Comparison of ENCODE assay signal across 16 cellular contexts in genomic region chr3:114504941-114505632, GRCh38.
DNase-seq lines count a peak whose midpoint lies in the region; ATAC-seq and FAIRE-seq lines count a peak whose summit lies in the region.
"Had no signal": no experiment of that assay in that cellular context is flagged by ENCODE, and none has a peak within 500 bp of the region (broad histone marks: within the 10 kb centered on the region; RNA-seq: fewer than 3 reads in every experiment).

No MANE protein-coding gene starts in this region.

- no peaks in the 10 kb centered on the region for H3K36me3 ChIP-seq in subcutaneous abdominal adipose tissue (ENCODE audit: control insufficient read depth in 5 of 5, insufficient read depth in 5 of 5, low read length in 5 of 5)
- H3K36me3 ChIP-seq: uterus had no signal

- peak; percentile 94 for FAIRE-seq in RCC 7860 (lab: Jason Lieb, UNC)

- H3K27ac ChIP-seq in subcutaneous abdominal adipose tissue (ENCODE audit: low read depth, low read length) = peak overlapping the region; percentile 56
- H3K27ac ChIP-seq: parathyroid adenoma, uterus had no signal

- no peaks in the 10 kb centered on the region for H3K27me3 ChIP-seq in subcutaneous abdominal adipose tissue (ENCODE audit: control insufficient read depth in 5 of 5, insufficient read depth in 4 of 5, low read length in 5 of 5)
- H3K27me3 ChIP-seq: uterus had no signal

- H3K4me3 ChIP-seq in subcutaneous abdominal adipose tissue (ENCODE audit: low read depth in 1 of 5, low read length in 5 of 5) = no peak overlapping the region
- H3K4me3 ChIP-seq: uterus had no signal

- no peak overlapping the region for H3K27ac Mint-ChIP-seq in activated naive CD4-positive, alpha-beta T cell treated with anti-CD3 and anti-CD28 coated beads, Interleukin-2, amount 50 U/mL, for 72 hours
- H3K27ac Mint-ChIP-seq: endodermal cell; T-helper 2 cell treated with Interferon-gamma antibody and Interleukin-4, amounts not matched to agents 5 μg/mL and 100 μg/mL, for 36 hours had no signal

- no peaks in the 10 kb centered on the region for H3K36me3 Mint-ChIP-seq in activated naive CD4-positive, alpha-beta T cell treated with anti-CD3 and anti-CD28 coated beads, Interleukin-2, amount 50 U/mL, for 72 hours
- H3K36me3 Mint-ChIP-seq: naive B cell had no signal

- H3K9me3 Mint-ChIP-seq in activated naive CD4-positive, alpha-beta T cell treated with anti-CD3 and anti-CD28 coated beads, Interleukin-2, amount 50 U/mL, for 72 hours = no peaks in the 10 kb centered on the region
- H3K9me3 Mint-ChIP-seq: endodermal cell; naive B cell; T-helper 2 cell treated with Interferon-gamma antibody and Interleukin-4, amounts not matched to agents 5 μg/mL and 100 μg/mL, for 36 hours had no signal

- peaks cover 0 to 17% (median 5%) of the 10 kb centered on the region in 5 donors for H3K4me1 ChIP-seq in subcutaneous abdominal adipose tissue (ENCODE audit: control insufficient read depth in 5 of 5, insufficient read depth in 5 of 5, low read length in 5 of 5)
- H3K4me1 ChIP-seq: parathyroid adenoma, uterus had no signal

- H3K9me3 ChIP-seq in subcutaneous abdominal adipose tissue (ENCODE audit: control insufficient read depth in 5 of 5, low read length in 5 of 5) = no peaks in the 10 kb centered on the region
- H3K9me3 ChIP-seq: uterus had no signal

- no peak overlapping the region for H3K9ac ChIP-seq in subcutaneous abdominal adipose tissue (ENCODE audit: low read length in 5 of 5)
- H3K9ac ChIP-seq: parathyroid adenoma had no signal

- DNase-seq in activated naive CD4-positive, alpha-beta T cell treated with anti-CD3 and anti-CD28 coated beads, Interleukin-2, amount 50 U/mL, for 72 hours (ENCODE audit: low spot score in 2 of 2) = peak in 1 of 2 donors; percentile 7
- DNase-seq in activated naive CD4-positive, alpha-beta T cell treated with anti-CD3 and anti-CD28 coated beads, Interleukin-2, amount 50 U/mL, for 16 hours = no peak
- DNase-seq in RCC 7860 (ENCODE audit: low spot score) = peak; percentile 64
- peak; percentile 31 for DNase-seq in glomerular visceral epithelial cell (ENCODE audit: extremely low spot score)
- DNase-seq in iPS-NIHi11 (ENCODE audit: low spot score) = no peak
- DNase-seq: activated CD4-positive, CD25-positive, alpha-beta regulatory T cell treated with anti-CD3 and anti-CD28 coated beads, Interleukin-2, amount 50 U/mL, for 72 hours; endodermal cell; Karpas-422; naive B cell; NCI-H146; uterus had no signal

- peak; percentile 87 to 94 for ATAC-seq in activated naive CD4-positive, alpha-beta T cell treated with anti-CD3 and anti-CD28 coated beads, Interleukin-2, amount 50 U/mL, for 72 hours
- ATAC-seq in HG03196 (IDR thresholded peaks at IDR 0.05; ENCODE audit: unreplicated experiment) = no peak
- no peak for ATAC-seq in GM18861 (IDR thresholded peaks at IDR 0.05; ENCODE audit: unreplicated experiment)

Comparison
In these comparisons a context has a peak if more than half of its experiments do, and no peak if none do; other contexts are left out.
1. ATAC-seq: peak in activated naive CD4-positive, alpha-beta T cell treated with anti-CD3 and anti-CD28 coated beads, Interleukin-2, amount 50 U/mL, for 72 hours (2 of 2); none in HG03196 (single experiment) and GM18861 (single experiment).
2. DNase-seq: peak in RCC 7860 (single experiment) and glomerular visceral epithelial cell (single experiment); none in activated naive CD4-positive, alpha-beta T cell treated with anti-CD3 and anti-CD28 coated beads, Interleukin-2, amount 50 U/mL, for 16 hours (single experiment) and iPS-NIHi11 (single experiment).